Comparison of ENCODE assay signal across 8 cellular contexts in the genomic region with DNA sequence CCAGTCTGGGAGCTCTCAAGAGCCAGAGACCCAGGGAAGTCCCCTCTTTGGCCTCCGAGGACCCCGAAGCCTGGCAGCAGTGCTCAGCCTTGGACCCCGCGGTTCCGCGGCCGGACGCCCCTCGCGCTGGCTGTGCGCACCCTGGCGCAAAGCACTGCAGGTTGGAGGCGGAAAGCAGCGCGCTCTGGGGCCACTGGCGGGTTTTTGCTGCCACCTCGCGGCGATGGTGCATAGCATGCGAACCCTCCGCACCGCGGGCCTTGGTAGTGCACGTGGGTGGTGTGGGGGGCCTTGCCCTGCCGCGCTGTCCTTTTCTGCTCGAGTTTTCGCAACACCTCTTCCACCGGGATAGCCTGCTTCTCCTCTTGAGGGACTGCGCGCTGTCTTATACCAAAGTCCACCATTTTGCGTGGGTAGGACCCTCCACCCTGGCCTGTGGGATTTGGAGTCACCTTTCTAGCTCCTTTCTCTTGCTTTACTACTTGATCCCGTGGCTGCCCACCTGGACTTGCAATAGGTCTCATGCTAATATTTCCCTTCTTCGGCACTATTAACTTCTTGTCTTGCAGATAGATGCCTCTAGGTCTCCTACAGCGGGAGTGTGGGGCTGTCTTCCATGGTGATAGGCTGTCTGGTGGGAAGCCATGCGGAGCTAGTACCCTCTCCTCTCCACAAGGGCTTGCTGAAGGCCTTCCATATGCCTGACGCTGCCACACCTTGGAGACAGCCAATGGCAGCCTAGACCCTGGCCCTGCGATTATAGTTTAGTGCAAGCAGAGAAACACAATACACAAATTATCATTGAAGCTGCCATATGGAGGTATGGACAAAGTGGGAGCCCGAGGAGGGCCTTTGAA. TPM values are rescaled to one million over a fixed set of nuclear protein-coding genes. Genes with fewer than 3 reads are reported as not detected.
DNase-seq lines count a peak whose midpoint lies in the region; ATAC-seq and TF ChIP-seq lines count a peak whose summit lies in the region.

No MANE protein-coding gene starts in this region.

- intact Hi-C loops in activated CD4-positive, alpha-beta T cell treated with anti-CD3 and anti-CD28 coated beads, Interleukin-2, amount 10 ng/mL, durations not matched to agents 24 days and 14 days (cut with micrococcal nuclease) = loop anchor here (1.0 to 5.0 kb wide), 6 partner anchors 17 to 869 kb away; no protein-coding TSS in a partner anchor
- intact Hi-C loops in colonic mucosa (cut with DNase I) = loop anchor here (2.0 to 10.0 kb wide), 3 partner anchors 391 to 564 kb away; no protein-coding TSS in a partner anchor

- H3K36me3 Mint-ChIP-seq in activated CD4-positive, alpha-beta T cell treated with anti-CD3 and anti-CD28 coated beads, Interleukin-2, amount 10 ng/mL, durations not matched to agents 24 days and 14 days (ENCODE audit: low read depth) = no peaks in the 10 kb centered on the region

- H3K4me1 Mint-ChIP-seq in activated CD4-positive, alpha-beta T cell treated with anti-CD3 and anti-CD28 coated beads, Interleukin-2, amount 10 ng/mL, durations not matched to agents 24 days and 14 days = peaks cover 11% of the 10 kb centered on the region

- CTCF ChIA-PET in GM10248 (lab: Yijun Ruan, JAX) = interaction anchor here (0.6 to 6.4 kb wide), 54 partner anchors 10 to 1078 kb away, joined by 3 to 133 read pairs (median 4); a partner anchor contains a TSS

- H3K9ac ChIP-seq in colonic mucosa (ENCODE audit: low read depth in 2 of 2, low read length in 2 of 2) = no peak overlapping the region
- H3K9ac ChIP-seq in liver (ENCODE audit: low read depth in 1 of 2, low read length in 2 of 2) = no peak overlapping the region

- H3K4me3 ChIP-seq in colonic mucosa = no peak overlapping the region
- peak overlapping the region in 2 of 3 donors; percentile 24 to 25 for H3K4me3 ChIP-seq in liver (ENCODE audit: low read depth in 1 of 3, low read length in 3 of 3)

- H3K27me3 ChIP-seq in colonic mucosa (peaks cover 45% of the 10 kb centered on the region), liver (ENCODE audit: control insufficient read depth in 4 of 4, insufficient read depth in 4 of 4, low read length in 3 of 4) (peaks cover 3 to 16% (median 9%) of the 10 kb centered on the region in 4 donors)

- peak overlapping the region; percentile 25 for H3K4me3 Mint-ChIP-seq in activated CD4-positive, alpha-beta T cell treated with anti-CD3 and anti-CD28 coated beads, Interleukin-2, amount 10 ng/mL, durations not matched to agents 24 days and 14 days

- H3K4me1 ChIP-seq in colonic mucosa = peaks cover 15% of the 10 kb centered on the region
- peaks cover 9 to 38% (median 31%) of the 10 kb centered on the region in 4 donors for H3K4me1 ChIP-seq in liver (ENCODE audit: control insufficient read depth in 4 of 4, insufficient read depth in 4 of 4, low read length in 3 of 4)

- H3K27me3 Mint-ChIP-seq in activated CD4-positive, alpha-beta T cell treated with anti-CD3 and anti-CD28 coated beads, Interleukin-2, amount 10 ng/mL, durations not matched to agents 24 days and 14 days = peaks cover 68% of the 10 kb centered on the region

- DNase-seq in GM10248 (ENCODE audit: extremely low spot score) (peak; percentile 85), NCI-H510A (lab: John Stamatoyannopoulos, UW) (peak; percentile 55), colonic mucosa (peak; percentile 71)
- DNase-seq in activated CD4-positive, alpha-beta T cell treated with anti-CD3 and anti-CD28 coated beads, Interleukin-2, amount 10 ng/mL, durations not matched to agents 24 days and 14 days = peak; percentile 92
- DNase-seq in stimulated activated CD4-positive, alpha-beta T cell treated with anti-CD3 and anti-CD28 coated beads, TNF-alpha, amount 100 ng/mL, for 1 hour (ENCODE audit: low read depth in 3 of 3, low spot score in 1 of 3) = peak; percentile 21 to 74 (median 44)

- ATAC-seq in HG02981 (IDR thresholded peaks at IDR 0.05; ENCODE audit: unreplicated experiment) (peak; percentile 51), HG03039 (IDR thresholded peaks at IDR 0.05; ENCODE audit: unreplicated experiment) (no peak)

- H3K27ac Mint-ChIP-seq in activated CD4-positive, alpha-beta T cell treated with anti-CD3 and anti-CD28 coated beads, Interleukin-2, amount 10 ng/mL, durations not matched to agents 24 days and 14 days = no peak overlapping the region

- H3K9me3 ChIP-seq in colonic mucosa (no peaks in the 10 kb centered on the region), liver (ENCODE audit: control insufficient read depth in 4 of 4, low read length in 3 of 4) (no peaks in the 10 kb centered on the region)

- no peaks in the 10 kb centered on the region for H3K9me3 Mint-ChIP-seq in activated CD4-positive, alpha-beta T cell treated with anti-CD3 and anti-CD28 coated beads, Interleukin-2, amount 10 ng/mL, durations not matched to agents 24 days and 14 days

- WGBS in liver = 10% methylated on average over 39 of the region's 39 CpGs

- H3K36me3 ChIP-seq in colonic mucosa (no peaks in the 10 kb centered on the region), liver (ENCODE audit: control insufficient read depth in 4 of 4, insufficient read depth in 3 of 4, low read depth in 1 of 4, low read length in 3 of 4) (no peaks in the 10 kb centered on the region)

- TF ChIP-seq CTCF in GM10248 (IDR thresholded peaks at IDR 0.05; ENCODE audit: control extremely low read depth, extremely low read depth, low read depth, missing control alignments) (peak; percentile 97), colonic mucosa (IDR thresholded peaks at IDR 0.05) (peak; percentile 80), liver (IDR thresholded peaks at IDR 0.05; ENCODE audit: low read depth, low read length, missing input control) (peak; percentile 75)

- H3K27ac ChIP-seq in colonic mucosa (no peak overlapping the region), liver (ENCODE audit: low read depth in 1 of 2, low read length in 2 of 2) (no peak overlapping the region)

- TF ChIP-seq RAD21 in liver (IDR thresholded peaks at IDR 0.05) = peak; percentile 88 to 95

- POLR2A ChIA-PET in GM10248 (lab: Yijun Ruan, JAX) = no interaction called here

TF ChIP-seq in liver, 16 proteins besides CTCF, POLR2A, EP300 and RAD21 (continues in another document):
- TF ChIP-seq HNF4A (conservative IDR thresholded peaks at IDR 0.05) = no peak
- TF ChIP-seq GABPA (IDR thresholded peaks at IDR 0.05 in 1 of 2, conservative IDR thresholded peaks at IDR 0.05 in 1 of 2) = no peak
- no peak for TF ChIP-seq EGR1 (IDR thresholded peaks at IDR 0.05; ENCODE audit: low read depth in 2 of 2)
- no peak for TF ChIP-seq JUND (IDR thresholded peaks at IDR 0.05)
- TF ChIP-seq HNF4G (IDR thresholded peaks at IDR 0.05) = no peak
- TF ChIP-seq, protein P1, sequence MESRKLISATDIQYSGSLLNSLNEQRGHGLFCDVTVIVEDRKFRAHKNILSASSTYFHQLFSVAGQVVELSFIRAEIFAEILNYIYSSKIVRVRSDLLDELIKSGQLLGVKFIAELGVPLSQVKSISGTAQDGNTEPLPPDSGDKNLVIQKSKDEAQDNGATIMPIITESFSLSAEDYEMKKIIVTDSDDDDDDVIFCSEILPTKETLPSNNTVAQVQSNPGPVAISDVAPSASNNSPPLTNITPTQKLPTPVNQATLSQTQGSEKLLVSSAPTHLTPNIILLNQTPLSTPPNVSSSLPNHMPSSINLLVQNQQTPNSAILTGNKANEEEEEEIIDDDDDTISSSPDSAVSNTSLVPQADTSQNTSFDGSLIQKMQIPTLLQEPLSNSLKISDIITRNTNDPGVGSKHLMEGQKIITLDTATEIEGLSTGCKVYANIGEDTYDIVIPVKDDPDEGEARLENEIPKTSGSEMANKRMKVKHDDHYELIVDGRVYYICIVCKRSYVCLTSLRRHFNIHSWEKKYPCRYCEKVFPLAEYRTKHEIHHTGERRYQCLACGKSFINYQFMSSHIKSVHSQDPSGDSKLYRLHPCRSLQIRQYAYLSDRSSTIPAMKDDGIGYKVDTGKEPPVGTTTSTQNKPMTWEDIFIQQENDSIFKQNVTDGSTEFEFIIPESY (IDR thresholded peaks at IDR 0.05) = no peak
- TF ChIP-seq YY1 (IDR thresholded peaks at IDR 0.05) = no peak
- TF ChIP-seq RXRA (IDR thresholded peaks at IDR 0.05) = no peak
- TF ChIP-seq SP1 (IDR thresholded peaks at IDR 0.05) = no peak
- TF ChIP-seq, protein P2, sequence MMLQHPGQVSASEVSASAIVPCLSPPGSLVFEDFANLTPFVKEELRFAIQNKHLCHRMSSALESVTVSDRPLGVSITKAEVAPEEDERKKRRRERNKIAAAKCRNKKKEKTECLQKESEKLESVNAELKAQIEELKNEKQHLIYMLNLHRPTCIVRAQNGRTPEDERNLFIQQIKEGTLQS (IDR thresholded peaks at IDR 0.05) = no peak
- TF ChIP-seq NR2F2 (IDR thresholded peaks at IDR 0.05) = no peak
- TF ChIP-seq FOXA1 (IDR thresholded peaks at IDR 0.05) = no peak
- TF ChIP-seq, protein P3, sequence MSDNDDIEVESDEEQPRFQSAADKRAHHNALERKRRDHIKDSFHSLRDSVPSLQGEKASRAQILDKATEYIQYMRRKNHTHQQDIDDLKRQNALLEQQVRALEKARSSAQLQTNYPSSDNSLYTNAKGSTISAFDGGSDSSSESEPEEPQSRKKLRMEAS (IDR thresholded peaks at IDR 0.05) = no peak
- no peak for TF ChIP-seq TAF1 (conservative IDR thresholded peaks at IDR 0.05)

RNA-seq across cellular contexts. Expression of a gene that starts 14.3 kb away (rescaled TPM):
- total RNA-seq in activated CD4-positive, alpha-beta T cell treated with anti-CD3 and anti-CD28 coated beads, Interleukin-2, amount 10 ng/mL, durations not matched to agents 24 days and 14 days = not detected in 2 replicates
- total RNA-seq in colonic mucosa (not detected), liver (not detected)
- not detected for polyA plus RNA-seq in liver

RNA-seq across cellular contexts. Expression of a gene that starts 53.4 kb away (rescaled TPM):
- total RNA-seq in activated CD4-positive, alpha-beta T cell treated with anti-CD3 and anti-CD28 coated beads, Interleukin-2, amount 10 ng/mL, durations not matched to agents 24 days and 14 days = not detected in 2 replicates
- under 1 TPM in 1 of 2 donors, not detected in 1; 0.10 TPM for total RNA-seq in colonic mucosa
- not detected for total RNA-seq in liver
- not detected for polyA plus RNA-seq in liver
